In genomic region chr2:206164261-206164862, GRCh38 we compare ENCODE assay signal across 2 cellular contexts.
A peak's percentile ranks its signal among the peaks of the same experiment; 100 is the strongest.
TF ChIP-seq lines count a peak whose summit lies in the region.

No MANE protein-coding gene starts in this region.

TF ChIP-seq in A549, 52 proteins besides CTCF, POLR2A, EP300 and RAD21:
- TF ChIP-seq E2F6 (IDR thresholded peaks at IDR 0.05; ENCODE audit: borderline replicate concordance, low read depth) (no peak), SMC3 (IDR thresholded peaks at IDR 0.05) (peak; percentile 56)
TF ChIP-seq in A549: peak in this region for 1.

TF ChIP-seq in GM12878, 131 proteins besides CTCF, POLR2A, EP300 and RAD21:
- no peak for TF ChIP-seq RB1 (IDR thresholded peaks at IDR 0.05; ENCODE audit: borderline replicate concordance)
- no peak for TF ChIP-seq ATF7 (IDR thresholded peaks at IDR 0.05; ENCODE audit: low read depth)
- TF ChIP-seq FOS (IDR thresholded peaks at IDR 0.05; ENCODE audit: borderline replicate concordance, extremely low read depth, insufficient read length), result no peak
- peak; percentile 53; the same call in 1 of the 2 replicates for TF ChIP-seq SMC3 (IDR thresholded peaks at IDR 0.05; ENCODE audit: borderline replicate concordance, low read length)
- no peak for TF ChIP-seq MEF2A (IDR thresholded peaks at IDR 0.05; ENCODE audit: insufficient read depth, low read depth, low read length)
- TF ChIP-seq IKZF2 (IDR thresholded peaks at IDR 0.05), result peak; percentile 64 to 65
- TF ChIP-seq TBL1XR1 (IDR thresholded peaks at IDR 0.05; ENCODE audit: low read depth, low read length), result no peak
